In the genomic region with DNA sequence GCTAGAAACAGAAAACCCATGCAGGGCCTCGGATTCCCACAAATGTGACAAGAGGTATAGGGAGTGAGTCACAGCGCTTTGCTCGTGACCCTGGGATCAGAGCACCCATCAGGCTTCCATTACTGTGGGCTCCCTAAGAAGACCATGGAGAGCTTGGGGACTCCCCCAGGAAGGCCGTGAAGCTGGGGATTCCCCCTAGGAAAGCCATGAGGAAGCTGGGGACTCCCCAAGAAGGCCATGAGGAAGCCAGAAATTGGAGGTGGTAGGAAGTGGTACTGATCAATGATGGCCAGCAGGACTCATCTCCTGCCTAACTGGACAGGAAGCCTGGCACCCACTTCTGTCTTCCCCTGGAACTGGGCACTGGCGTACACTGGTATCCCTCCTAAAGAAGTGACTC, we compare ENCODE assay signal across 19 cellular contexts. TPM values are rescaled to one million over a fixed set of nuclear protein-coding genes. Genes with fewer than 3 reads are reported as not detected.
DNase-seq lines count a peak whose midpoint lies in the region; TF ChIP-seq lines count a peak whose summit lies in the region.
"Had no signal": no experiment of that assay in that cellular context is flagged by ENCODE, and none has a peak within 500 bp of the region (broad histone marks: within the 10 kb centered on the region; RNA-seq: fewer than 3 reads in every experiment).

No MANE protein-coding gene starts in this region.

- no peak for DNase-seq in MCF 10A (ENCODE audit: unreplicated experiment)
- DNase-seq in mammary epithelial cell: no peak
- no peak for DNase-seq in H9
- DNase-seq in dorsolateral prefrontal cortex: no peak
- no peak for DNase-seq in NCI-H1694 treated with DMSO at 0.1 percent for 48 hours (lab: John Stamatoyannopoulos, UW)
- no peak for DNase-seq in pons (ENCODE audit: low spot score)
- DNase-seq: activated gamma-delta T cell; caudate nucleus; CD8-positive, alpha-beta T cell; GM23248; NCI-H1417 treated with DMSO at 0.1 percent for 48 hours; NCI-H748 treated with DMSO at 0.1 percent for 48 hours; nephron progenitor cell; PC-9 had no signal

- CTCF ChIA-PET in MCF 10A (lab: Yijun Ruan, JAX): interaction anchor here (0.7 to 1.3 kb wide), 3 partner anchors 17 to 187 kb away, joined by 3 to 5 read pairs (median 4); no protein-coding TSS in a partner anchor
- CTCF ChIA-PET in mammary epithelial cell (lab: Charles Lee; ENCODE audit: low non-redundant PET): no interaction called here

- no peak overlapping the region for H3K23ac ChIP-seq in H9 (ENCODE audit: insufficient read length, low read depth, low read length)

- H3K18ac ChIP-seq in H9 (ENCODE audit: insufficient read length, low read depth, low read length): no peak overlapping the region

- in situ Hi-C loops in mammary epithelial cell (cut with MboI; ENCODE audit: low sequenced_read_pairs in 2 of 2): no loop called here

- no peak overlapping the region for H2BK5ac ChIP-seq in H9 (ENCODE audit: insufficient read length, low read length)

- H3K36me3 Mint-ChIP-seq in MCF 10A (ENCODE audit: insufficient read depth, unreplicated experiment) (peaks cover 50% of the 10 kb centered on the region), H9 (ENCODE audit: insufficient read depth in 1 of 3, low read depth in 3 of 3) (peaks cover 9 to 39% (median 9%) of the 10 kb centered on the region in 3 experiments; a peak in 5 of 7 replicates)
- peaks cover 3% of the 10 kb centered on the region for H3K36me3 Mint-ChIP-seq in activated naive CD8-positive, alpha-beta T cell

- intact Hi-C loops in MCF 10A (cut with micrococcal nuclease) (no loop called here), mammary epithelial cell (cut with micrococcal nuclease) (no loop called here), dorsolateral prefrontal cortex (cut with DNase I) (no loop called here)

- TF ChIP-seq CTCF in MCF 10A (IDR thresholded peaks at IDR 0.05; ENCODE audit: unreplicated experiment): no peak
- TF ChIP-seq CTCF in mammary epithelial cell (conservative IDR thresholded peaks at IDR 0.05 in 1 of 2, IDR thresholded peaks at IDR 0.05 in 1 of 2; ENCODE audit: extremely low read depth in 1 of 2, insufficient read depth in 1 of 2, low read depth in 1 of 2, low read length in 2 of 2): no peak
- TF ChIP-seq CTCF in H9 (conservative IDR thresholded peaks at IDR 0.05): no peak
- no peak for TF ChIP-seq CTCF in dorsolateral prefrontal cortex (IDR thresholded peaks at IDR 0.05 in 54 of 56, conservative IDR thresholded peaks at IDR 0.05 in 2 of 56; ENCODE audit: low read depth in 1 of 56, partially characterized antibody in 56 of 56)

- no peak overlapping the region for H3K4me3 ChIP-seq in mammary epithelial cell (replicated peaks in 1 of 3; ENCODE audit: insufficient read depth in 1 of 3, low read depth in 2 of 3, low read length in 3 of 3)
- H3K4me3 ChIP-seq in thymus (ENCODE audit: low read length): no peak overlapping the region
- no peak overlapping the region for H3K4me3 ChIP-seq in dorsolateral prefrontal cortex
- H3K4me3 ChIP-seq: GM23248, PC-9, SJSA1, suprapubic skin had no signal

- H3K4me1 Mint-ChIP-seq in MCF 10A (ENCODE audit: insufficient read depth, unreplicated experiment) (peaks cover 6% of the 10 kb centered on the region), H9 (no peaks in the 10 kb centered on the region)
- H3K4me1 Mint-ChIP-seq in activated naive CD8-positive, alpha-beta T cell (ENCODE audit: low read depth): peaks cover 11% of the 10 kb centered on the region
- H3K4me1 Mint-ChIP-seq: nephron progenitor cell, WTC11 had no signal

- 100% methylated on average over 4 of the region's 5 CpGs for WGBS in mammary epithelial cell (ENCODE audit: low coverage, missing lambda C conversion rate)
- no CpG with 5 or more reads among the region's 5 CpGs for WGBS in H9 (ENCODE audit: extremely low coverage, insufficient read length, low lambda C conversion rate)
- WGBS in thymus: 97% methylated on average over 5 of the region's 5 CpGs

- H3K36me3 ChIP-seq in mammary epithelial cell (ENCODE audit: insufficient read depth, low read length) (peaks cover 6% of the 10 kb centered on the region), thymus (ENCODE audit: control insufficient read depth, insufficient read depth) (peaks cover 12% of the 10 kb centered on the region)
- H3K36me3 ChIP-seq: SJSA1 had no signal

- H3K4me1 ChIP-seq in mammary epithelial cell (ENCODE audit: insufficient read depth, low read length) (no peaks in the 10 kb centered on the region), H9 (ENCODE audit: insufficient read depth, low read length) (no peaks in the 10 kb centered on the region), thymus (ENCODE audit: control insufficient read depth, insufficient read depth, low read length) (no peaks in the 10 kb centered on the region)
- H3K4me1 ChIP-seq: SJSA1, suprapubic skin had no signal

- H3K14ac ChIP-seq in H9 (ENCODE audit: insufficient read depth, low read length): no peak overlapping the region

- TSS peak; percentile 15 for BruUV-seq in MCF 10A (replicated peaks; lab: Mats Ljungman, UMichigan)
- BruUV-seq in mammary epithelial cell (replicated peaks; lab: Mats Ljungman, UMichigan): no TSS peak

- H3K9me3 Mint-ChIP-seq in MCF 10A (ENCODE audit: unreplicated experiment) (no peaks in the 10 kb centered on the region), H9 (no peaks in the 10 kb centered on the region)
- no peaks in the 10 kb centered on the region for H3K9me3 Mint-ChIP-seq in activated naive CD8-positive, alpha-beta T cell (ENCODE audit: low read depth)
- H3K9me3 Mint-ChIP-seq: CD8-positive, alpha-beta T cell; nephron progenitor cell; WTC11 had no signal

- peak overlapping the region; percentile 35 for H3K27ac Mint-ChIP-seq in MCF 10A (ENCODE audit: low read depth, unreplicated experiment)
- peak overlapping the region in 2 of 3 experiments; percentile 74 to 75; a peak in 2 of 7 replicates for H3K27ac Mint-ChIP-seq in H9
- H3K27ac Mint-ChIP-seq in activated naive CD8-positive, alpha-beta T cell: peak overlapping the region; percentile 46
- H3K27ac Mint-ChIP-seq: CD8-positive, alpha-beta T cell; WTC11 had no signal

- H3K79me1 ChIP-seq in H9 (ENCODE audit: insufficient read depth, low read depth, low read length, poor library complexity, severe bottlenecking): no peaks in the 10 kb centered on the region

- H2AFZ ChIP-seq in mammary epithelial cell (ENCODE audit: low read depth, low read length): no peak overlapping the region
- H2AFZ ChIP-seq in H9 (ENCODE audit: low read length): no peak overlapping the region
- H2AFZ ChIP-seq: GM23248, PC-9 had no signal

- no peak overlapping the region for H3K4ac ChIP-seq in H9 (ENCODE audit: low read depth, low read length)

- H4K5ac ChIP-seq in H9 (ENCODE audit: insufficient read length, low read depth, low read length): no peak overlapping the region

- H3K79me2 ChIP-seq in mammary epithelial cell (ENCODE audit: insufficient read depth, low read length) (peaks cover 4% of the 10 kb centered on the region), H9 (ENCODE audit: insufficient read depth, low read length) (no peaks in the 10 kb centered on the region)

- no peak overlapping the region for H3T11ph ChIP-seq in H9 (ENCODE audit: low read length)

- H2BK120ac ChIP-seq in H9 (ENCODE audit: low read depth, low read length, poor library complexity, severe bottlenecking): no peak overlapping the region

- H3K4me3 Mint-ChIP-seq in MCF 10A (ENCODE audit: unreplicated experiment) (no peak overlapping the region), H9 (no peak overlapping the region)
- no peak overlapping the region for H3K4me3 Mint-ChIP-seq in activated naive CD8-positive, alpha-beta T cell
- H3K4me3 Mint-ChIP-seq: CD8-positive, alpha-beta T cell; nephron progenitor cell; WTC11 had no signal

- no peak overlapping the region for H3K56ac ChIP-seq in H9 (ENCODE audit: insufficient read length, low read depth, low read length)

- H4K91ac ChIP-seq in H9 (ENCODE audit: insufficient read length, low read depth, low read length): no peak overlapping the region

- POLR2A ChIA-PET in MCF 10A (lab: Yijun Ruan, JAX): no interaction called here

- H2BK12ac ChIP-seq in H9 (ENCODE audit: insufficient read length, low read depth, low read length): no peak overlapping the region

- H2BK20ac ChIP-seq in H9 (ENCODE audit: low read depth, low read length, poor library complexity, severe bottlenecking): no peak overlapping the region

- dilution Hi-C loops in mammary epithelial cell (cut with HindIII; ENCODE audit: low sequenced_read_pairs): no loop called here

- H3K27me3 Mint-ChIP-seq in MCF 10A (ENCODE audit: insufficient read depth, unreplicated experiment) (no peaks in the 10 kb centered on the region), H9 (ENCODE audit: low read depth) (no peaks in the 10 kb centered on the region)
- H3K27me3 Mint-ChIP-seq in activated naive CD8-positive, alpha-beta T cell: no peaks in the 10 kb centered on the region

- H2AK5ac ChIP-seq in H9 (ENCODE audit: insufficient read length, low read length): no peak overlapping the region

- no peaks in the 10 kb centered on the region for H3K23me2 ChIP-seq in H9 (ENCODE audit: insufficient read length, low read depth, low read length, poor library complexity, severe bottlenecking)

- no peaks in the 10 kb centered on the region for H3K27me3 ChIP-seq in mammary epithelial cell (ENCODE audit: insufficient read depth, low read length)
- no peaks in the 10 kb centered on the region for H3K27me3 ChIP-seq in H9 (ENCODE audit: insufficient read depth, low read length)
- H3K27me3 ChIP-seq in thymus (ENCODE audit: control insufficient read depth, insufficient read depth): no peaks in the 10 kb centered on the region
- no peaks in the 10 kb centered on the region for H3K27me3 ChIP-seq in dorsolateral prefrontal cortex
- H3K27me3 ChIP-seq: SJSA1, suprapubic skin had no signal

- H3K9me3 ChIP-seq in mammary epithelial cell (replicated peaks; ENCODE audit: insufficient read depth, low read length) (no peaks in the 10 kb centered on the region), H9 (ENCODE audit: control insufficient read depth, low read depth, low read length) (no peaks in the 10 kb centered on the region), thymus (ENCODE audit: control insufficient read depth) (no peaks in the 10 kb centered on the region)
- H3K9me3 ChIP-seq: SJSA1, suprapubic skin had no signal

- no peak overlapping the region for H3K9ac ChIP-seq in mammary epithelial cell (ENCODE audit: insufficient read depth, low read length)
- no peak overlapping the region for H3K9ac ChIP-seq in H9 (ENCODE audit: extremely low read depth, insufficient read length, low read length)
- H3K9ac ChIP-seq: GM23248 had no signal

- H4K20me1 ChIP-seq in mammary epithelial cell (ENCODE audit: insufficient read depth, low read length) (no peaks in the 10 kb centered on the region), H9 (ENCODE audit: control insufficient read depth, insufficient read depth, insufficient read length) (no peaks in the 10 kb centered on the region)

- H4K8ac ChIP-seq in H9 (replicated peaks; ENCODE audit: insufficient read length, low read depth, low read length): no peak overlapping the region

- no peak overlapping the region for H2BK15ac ChIP-seq in H9 (ENCODE audit: low read depth, low read length)

- H3K27ac ChIP-seq in mammary epithelial cell (ENCODE audit: insufficient read depth, low read depth, low read length) (no peak overlapping the region), H9 (ENCODE audit: insufficient read length, low read depth, low read length) (no peak overlapping the region), thymus (ENCODE audit: low read depth) (peak overlapping the region; percentile 8), dorsolateral prefrontal cortex (no peak overlapping the region)
- H3K27ac ChIP-seq: GM23248, PC-9, SJSA1, suprapubic skin had no signal

- no peak overlapping the region for H3K4me2 ChIP-seq in mammary epithelial cell (ENCODE audit: insufficient read depth, low read depth, low read length)
- H3K4me2 ChIP-seq in H9 (ENCODE audit: insufficient read depth, insufficient read length, low read length): no peak overlapping the region
- H3K4me2 ChIP-seq: PC-9 had no signal

RNA-seq across cellular contexts. Expression of a gene that starts 10.1 kb away (rescaled TPM):
- 29.6 and 33.7 TPM in 2 replicates for total RNA-seq in MCF 10A (2022)
- total RNA-seq in mammary epithelial cell: 10 to 100 TPM; 16.5 to 29.0 TPM
- polyA plus RNA-seq in mammary epithelial cell: 41.1 TPM
- 22.1 TPM for polyA minus RNA-seq in mammary epithelial cell
- total RNA-seq in H9 (2021): 24.4 and 27.7 TPM in 2 replicates
- polyA plus RNA-seq in thymus: 17.2 TPM
- total RNA-seq in dorsolateral prefrontal cortex: 10 to 100 TPM in 85 of 120 experiments, 1 to 10 TPM in 35; 5.5 to 17.5 (median 10.9) TPM

RNA-seq across cellular contexts. Expression of a gene that starts 10.8 kb away (rescaled TPM):
- total RNA-seq in MCF 10A (2022): 11.9 and 14.0 TPM in 2 replicates
- total RNA-seq in mammary epithelial cell: 1 to 10 TPM; 6.3 to 8.8 TPM
- polyA plus RNA-seq in mammary epithelial cell: 6.0 TPM
- polyA minus RNA-seq in mammary epithelial cell: 4.8 TPM
- total RNA-seq in H9 (2021): 7.0 and 7.3 TPM in 2 replicates
- polyA plus RNA-seq in thymus: 4.8 TPM
- 10 to 100 TPM in 11 of 120 experiments, 1 to 10 TPM in 109; 2.4 to 13.6 (median 7.4) TPM for total RNA-seq in dorsolateral prefrontal cortex

RNA-seq across cellular contexts. Expression of a gene that starts 24.8 kb away (rescaled TPM):
- total RNA-seq in MCF 10A (2022) (28.2 and 37.2 TPM in 2 replicates), mammary epithelial cell (10 to 100 TPM in 1 of 2 donors, 1 to 10 TPM in 1; 8.0 to 30.8 TPM), H9 (2021) (60.1 and 67.5 TPM in 2 replicates), dorsolateral prefrontal cortex (100 to 1,000 TPM in 1 of 120 experiments, 10 to 100 TPM in 119; 46.1 to 103 (median 68.0) TPM)
- polyA plus RNA-seq in mammary epithelial cell (19.0 TPM), thymus (25.2 TPM)
- polyA minus RNA-seq in mammary epithelial cell: 13.6 TPM

RNA-seq across cellular contexts. Expression of a gene that starts 25.0 kb away (rescaled TPM):
- total RNA-seq in MCF 10A (2022) (176 and 258 TPM in 2 replicates), mammary epithelial cell (100 to 1,000 TPM in 1 of 2 donors, 10 to 100 TPM in 1; 79.9 to 108 TPM), H9 (2021) (63.7 and 64.3 TPM in 2 replicates), dorsolateral prefrontal cortex (10 to 100 TPM; 48.5 to 86.8 (median 67.0) TPM)
- polyA plus RNA-seq in mammary epithelial cell (94.0 TPM), thymus (46.2 TPM)
- 214 TPM for polyA minus RNA-seq in mammary epithelial cell
